Comparison of ENCODE assay signal across 8 cellular contexts in the genomic region with DNA sequence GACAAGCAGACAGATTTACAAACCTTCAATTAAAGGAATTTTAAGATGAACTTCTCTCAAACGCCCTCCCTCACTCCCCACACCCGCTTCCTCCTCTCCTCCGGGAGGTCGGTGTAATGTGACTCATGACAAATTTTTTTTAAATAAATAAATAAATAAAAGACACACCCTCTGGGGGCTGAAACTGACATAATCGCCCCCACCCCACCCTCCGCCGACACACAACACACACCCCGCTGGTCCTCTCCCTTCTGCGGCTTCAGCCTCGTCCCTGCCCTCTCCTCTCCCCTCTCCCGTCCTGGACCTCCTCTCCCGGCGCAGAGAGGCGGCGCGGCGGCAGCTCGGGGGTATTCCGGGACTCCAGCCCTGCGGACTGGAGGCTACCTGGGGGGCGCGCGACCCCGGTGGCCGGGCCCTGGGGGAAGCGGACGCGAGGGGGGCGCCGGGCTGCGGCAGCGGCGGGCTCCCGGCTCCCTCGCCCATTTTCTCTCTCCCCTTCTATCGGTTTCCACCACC. TPM values are rescaled to one million over a fixed set of nuclear protein-coding genes. Genes with fewer than 3 reads are reported as not detected.
DNase-seq lines count a peak whose midpoint lies in the region; ATAC-seq and TF ChIP-seq lines count a peak whose summit lies in the region.

No MANE protein-coding gene starts in this region.

- H3K36me3 Mint-ChIP-seq in neural progenitor cell: no peaks in the 10 kb centered on the region

- H4K20me1 ChIP-seq in PC-3 (ENCODE audit: low read length): 0 out of 2 replicates have a peak, but pooled peaks cover 21% of the 10 kb centered on the region
- peaks cover 27% of the 10 kb centered on the region for H4K20me1 ChIP-seq in neural progenitor cell (ENCODE audit: low read depth)

- ATAC-seq in HG03039 (IDR thresholded peaks at IDR 0.05; ENCODE audit: unreplicated experiment): peak; percentile 13
- peak; percentile 62 for ATAC-seq in PC-3
- peak; percentile 49 for ATAC-seq in stimulated activated naive CD8-positive, alpha-beta T cell treated with anti-CD3 and anti-CD28 coated beads, Interleukin-15, amount 100 ng/mL, for 72 hours

- POLR2A ChIA-PET in PC-3 (lab: Charles Lee; ENCODE audit: unreplicated experiment): no interaction called here

- H3K27me3 Mint-ChIP-seq in neural progenitor cell (ENCODE audit: insufficient read depth, low read depth): peaks cover 3% of the 10 kb centered on the region
- H3K27me3 Mint-ChIP-seq in stimulated activated naive CD8-positive, alpha-beta T cell treated with anti-CD3 and anti-CD28 coated beads, Interleukin-15, amount 100 ng/mL, for 72 hours: no peaks in the 10 kb centered on the region

- H3K4me2 ChIP-seq in PC-3 (ENCODE audit: low read length) (peak overlapping the region; percentile 99), neural progenitor cell (peak overlapping the region; percentile 83)

- peak overlapping the region; percentile 97 for H3K4me3 Mint-ChIP-seq in neural progenitor cell
- H3K4me3 Mint-ChIP-seq in stimulated activated naive CD8-positive, alpha-beta T cell treated with anti-CD3 and anti-CD28 coated beads, Interleukin-15, amount 100 ng/mL, for 72 hours: peak overlapping the region; percentile 91 to 97

- H3K36me3 ChIP-seq in PC-3 (ENCODE audit: low read depth, low read length) (no peaks in the 10 kb centered on the region), neural progenitor cell (no peaks in the 10 kb centered on the region)

- H3F3A ChIP-seq in PC-3 (ENCODE audit: low read length, unreplicated experiment): no peaks in the 10 kb centered on the region
- peaks cover 7% of the 10 kb centered on the region for H3F3A ChIP-seq in neural progenitor cell (ENCODE audit: low read depth)

- no TSS peak for BruUV-seq in PC-3 (replicated peaks; lab: Mats Ljungman, UMichigan)

- peak overlapping the region; percentile 91 for H3K27ac Mint-ChIP-seq in neural progenitor cell
- peak overlapping the region; percentile 98 to 99 for H3K27ac Mint-ChIP-seq in stimulated activated naive CD8-positive, alpha-beta T cell treated with anti-CD3 and anti-CD28 coated beads, Interleukin-15, amount 100 ng/mL, for 72 hours

- H3K79me2 ChIP-seq in PC-3 (ENCODE audit: low read length): peaks cover 48% of the 10 kb centered on the region
- peaks cover 56% of the 10 kb centered on the region for H3K79me2 ChIP-seq in neural progenitor cell (ENCODE audit: low read depth)

- DNase-seq in NCI-H510A treated with DMSO at 0.1 percent for 48 hours (lab: John Stamatoyannopoulos, UW) (peak; percentile 35), NCI-H510A (lab: John Stamatoyannopoulos, UW) (no peak), PC-3 (peak; percentile 57), fibroblast of the aortic adventitia (ENCODE audit: low read depth) (peak; percentile 69), neural progenitor cell (ENCODE audit: low spot score) (peak; percentile 71)
- DNase-seq in activated T-helper 1 cell treated with anti-CD3 and anti-CD28 coated beads, Interleukin-2, amount 50 U/mL, for 16 hours (ENCODE audit: low read depth in 1 of 2, low spot score in 1 of 2): peak; percentile 14 to 26
- DNase-seq in stimulated activated naive CD8-positive, alpha-beta T cell treated with anti-CD3 and anti-CD28 coated beads, Interleukin-15, amount 100 ng/mL, for 72 hours: peak in 1 of 2 donors; percentile 78

- H3K4me3 ChIP-seq in PC-3 (ENCODE audit: low read length): peak overlapping the region; percentile 97
- H3K4me3 ChIP-seq in fibroblast of the aortic adventitia (ENCODE audit: low read depth, low read length): peak overlapping the region; percentile 95
- H3K4me3 ChIP-seq in neural progenitor cell: peak overlapping the region; percentile 96

- no peaks in the 10 kb centered on the region for H3K9me2 ChIP-seq in PC-3 (replicated peaks; ENCODE audit: low read length)

- H3K9ac ChIP-seq in PC-3 (ENCODE audit: low read length): peak overlapping the region; percentile 81
- peak overlapping the region; percentile 71 for H3K9ac ChIP-seq in neural progenitor cell

- no peaks in the 10 kb centered on the region for H3K9me3 ChIP-seq in PC-3 (ENCODE audit: low read length)
- H3K9me3 ChIP-seq in neural progenitor cell (ENCODE audit: low read depth): no peaks in the 10 kb centered on the region

- intact Hi-C loops in PC-3 (cut with micrococcal nuclease): loop anchor here (2.0 kb wide), 1 partner anchor 133 kb away; no protein-coding TSS in a partner anchor

- no peaks in the 10 kb centered on the region for H3K27me3 ChIP-seq in PC-3 (ENCODE audit: low read length)
- H3K27me3 ChIP-seq in neural progenitor cell: no peaks in the 10 kb centered on the region

- H3K9me3 Mint-ChIP-seq in neural progenitor cell: no peaks in the 10 kb centered on the region
- H3K9me3 Mint-ChIP-seq in stimulated activated naive CD8-positive, alpha-beta T cell treated with anti-CD3 and anti-CD28 coated beads, Interleukin-15, amount 100 ng/mL, for 72 hours: no peaks in the 10 kb centered on the region

- H3K4me1 ChIP-seq in PC-3 (ENCODE audit: insufficient read depth, low read length) (peaks cover 20% of the 10 kb centered on the region), neural progenitor cell (peaks cover 8% of the 10 kb centered on the region)

- H3K4me1 Mint-ChIP-seq in neural progenitor cell: peaks cover 16% of the 10 kb centered on the region
- peaks cover 40% of the 10 kb centered on the region for H3K4me1 Mint-ChIP-seq in stimulated activated naive CD8-positive, alpha-beta T cell treated with anti-CD3 and anti-CD28 coated beads, Interleukin-15, amount 100 ng/mL, for 72 hours

- TF ChIP-seq CTCF in PC-3 (conservative IDR thresholded peaks at IDR 0.05; ENCODE audit: low read depth, low read length) (no peak), fibroblast of the aortic adventitia (IDR thresholded peaks at IDR 0.05; ENCODE audit: insufficient read depth, low read length) (no peak), neural progenitor cell (IDR thresholded peaks at IDR 0.05) (no peak)

- peak overlapping the region; percentile 67 for H3K27ac ChIP-seq in PC-3 (ENCODE audit: low read length)
- peak overlapping the region; percentile 85 for H3K27ac ChIP-seq in neural progenitor cell

- CTCF ChIA-PET in PC-3 (lab: Charles Lee): no interaction called here

- peak overlapping the region; percentile 71 for H2AFZ ChIP-seq in PC-3 (ENCODE audit: low read length)
- peak overlapping the region; percentile 77 for H2AFZ ChIP-seq in neural progenitor cell (replicated peaks)

RNA-seq across cellular contexts. Expression of a gene that starts 0.7 kb away (rescaled TPM):
- 20.7 and 25.2 TPM in 2 replicates for total RNA-seq in PC-3 (2014; rRNA removed)
- total RNA-seq in fibroblast of the aortic adventitia (ENCODE audit: low replicate concordance): 18.6 and 71.4 TPM in 2 replicates
- 35.1 and 43.1 TPM in 2 replicates for total RNA-seq in neural progenitor cell (ENCODE audit: low replicate concordance)
